Comparison of ENCODE assay signal across 1 cellular context in the genomic region with DNA sequence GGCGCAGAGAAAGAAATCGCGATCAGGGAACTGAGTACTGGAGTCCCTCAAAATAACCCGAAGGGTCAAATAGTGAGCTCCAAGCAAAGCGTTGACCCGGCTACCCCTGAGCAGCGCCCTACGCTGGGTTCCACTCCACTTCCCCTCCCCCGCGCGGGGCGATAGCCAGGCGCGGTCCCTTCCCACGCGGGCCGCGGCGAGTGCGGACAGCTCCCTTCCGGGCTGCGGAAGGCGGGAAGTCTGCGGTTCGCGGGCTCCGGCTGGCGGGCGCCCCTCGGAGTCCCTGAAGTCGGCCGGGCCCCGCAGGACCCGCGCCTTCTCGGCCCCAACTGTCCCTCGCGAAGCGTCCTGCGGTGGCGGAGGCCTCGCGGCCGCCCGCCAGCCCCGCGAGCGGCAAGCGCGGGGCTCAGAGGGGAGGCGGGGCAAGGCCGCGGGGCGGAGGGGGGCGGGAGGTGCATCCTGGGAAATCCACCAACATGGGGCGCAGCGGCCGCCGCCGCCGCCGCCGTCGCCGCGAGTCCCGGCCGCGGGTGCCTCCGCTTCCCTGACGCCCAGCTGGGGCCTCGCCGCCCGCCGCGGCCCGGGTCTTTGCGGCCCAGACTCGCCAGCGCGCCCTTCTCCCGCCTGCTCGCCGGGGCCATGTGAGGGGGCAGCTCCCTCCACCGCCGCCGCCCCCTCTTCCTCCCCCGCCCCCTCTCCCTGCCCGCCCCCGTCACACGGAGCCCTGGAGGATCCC.
TF ChIP-seq lines count a peak whose summit lies in the region.

A gene (plus strand): TSS at position 457 of the 736 bp plus-strand sequence. CDS start 315 bp downstream, outside the sequence.

TF ChIP-seq in HEK293, 187 proteins besides CTCF, POLR2A, EP300 and RAD21 (continued from another document and continues in another):
- TF ChIP-seq, protein P1, sequence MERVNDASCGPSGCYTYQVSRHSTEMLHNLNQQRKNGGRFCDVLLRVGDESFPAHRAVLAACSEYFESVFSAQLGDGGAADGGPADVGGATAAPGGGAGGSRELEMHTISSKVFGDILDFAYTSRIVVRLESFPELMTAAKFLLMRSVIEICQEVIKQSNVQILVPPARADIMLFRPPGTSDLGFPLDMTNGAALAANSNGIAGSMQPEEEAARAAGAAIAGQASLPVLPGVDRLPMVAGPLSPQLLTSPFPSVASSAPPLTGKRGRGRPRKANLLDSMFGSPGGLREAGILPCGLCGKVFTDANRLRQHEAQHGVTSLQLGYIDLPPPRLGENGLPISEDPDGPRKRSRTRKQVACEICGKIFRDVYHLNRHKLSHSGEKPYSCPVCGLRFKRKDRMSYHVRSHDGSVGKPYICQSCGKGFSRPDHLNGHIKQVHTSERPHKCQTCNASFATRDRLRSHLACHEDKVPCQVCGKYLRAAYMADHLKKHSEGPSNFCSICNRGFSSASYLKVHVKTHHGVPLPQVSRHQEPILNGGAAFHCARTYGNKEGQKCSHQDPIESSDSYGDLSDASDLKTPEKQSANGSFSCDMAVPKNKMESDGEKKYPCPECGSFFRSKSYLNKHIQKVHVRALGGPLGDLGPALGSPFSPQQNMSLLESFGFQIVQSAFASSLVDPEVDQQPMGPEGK (tag by site-specific recombination; IDR thresholded peaks at IDR 0.05), result no peak; the same call in 1 of the 2 replicates
- 0 out of 2 replicates have a peak, but pooled peaks have one; percentile 39 for TF ChIP-seq KLF8 (tag by site-specific recombination; IDR thresholded peaks at IDR 0.05)
- no peak for TF ChIP-seq ZNF707 (tag by site-specific recombination; IDR thresholded peaks at IDR 0.05)
- 0 out of 2 replicates have a peak, but pooled peaks have one; percentile 56 for TF ChIP-seq ZSCAN30 (tag by site-specific recombination; IDR thresholded peaks at IDR 0.05)
- TF ChIP-seq ZNF561 (tag by site-specific recombination; IDR thresholded peaks at IDR 0.05; ENCODE audit: borderline replicate concordance), result no peak; the same call in 1 of the 2 replicates
- TF ChIP-seq MYNN (tag by site-specific recombination; IDR thresholded peaks at IDR 0.05; ENCODE audit: borderline replicate concordance), result no peak
- no peak for TF ChIP-seq ZNF16 (tag by site-specific recombination; IDR thresholded peaks at IDR 0.05; ENCODE audit: low read depth)
- TF ChIP-seq ZNF140 (tag by site-specific recombination; IDR thresholded peaks at IDR 0.05), result no peak
- TF ChIP-seq ZNF664 (tag by site-specific recombination; IDR thresholded peaks at IDR 0.05), result no peak
- no peak for TF ChIP-seq ZNF785 (tag by site-specific recombination; IDR thresholded peaks at IDR 0.05)
- TF ChIP-seq ZNF600 (tag by site-specific recombination; IDR thresholded peaks at IDR 0.05), result no peak
- no peak for TF ChIP-seq BCL11A (tag by site-specific recombination; IDR thresholded peaks at IDR 0.05; ENCODE audit: low read depth)
- TF ChIP-seq ZNF404 (tag by site-specific recombination; IDR thresholded peaks at IDR 0.05), result no peak
- TF ChIP-seq ZNF530 (tag by site-specific recombination; IDR thresholded peaks at IDR 0.05; ENCODE audit: low read depth), result no peak
- no peak for TF ChIP-seq ZNF391 (tag by site-specific recombination; IDR thresholded peaks at IDR 0.05; ENCODE audit: borderline replicate concordance, low read depth)
- TF ChIP-seq, protein P2, sequence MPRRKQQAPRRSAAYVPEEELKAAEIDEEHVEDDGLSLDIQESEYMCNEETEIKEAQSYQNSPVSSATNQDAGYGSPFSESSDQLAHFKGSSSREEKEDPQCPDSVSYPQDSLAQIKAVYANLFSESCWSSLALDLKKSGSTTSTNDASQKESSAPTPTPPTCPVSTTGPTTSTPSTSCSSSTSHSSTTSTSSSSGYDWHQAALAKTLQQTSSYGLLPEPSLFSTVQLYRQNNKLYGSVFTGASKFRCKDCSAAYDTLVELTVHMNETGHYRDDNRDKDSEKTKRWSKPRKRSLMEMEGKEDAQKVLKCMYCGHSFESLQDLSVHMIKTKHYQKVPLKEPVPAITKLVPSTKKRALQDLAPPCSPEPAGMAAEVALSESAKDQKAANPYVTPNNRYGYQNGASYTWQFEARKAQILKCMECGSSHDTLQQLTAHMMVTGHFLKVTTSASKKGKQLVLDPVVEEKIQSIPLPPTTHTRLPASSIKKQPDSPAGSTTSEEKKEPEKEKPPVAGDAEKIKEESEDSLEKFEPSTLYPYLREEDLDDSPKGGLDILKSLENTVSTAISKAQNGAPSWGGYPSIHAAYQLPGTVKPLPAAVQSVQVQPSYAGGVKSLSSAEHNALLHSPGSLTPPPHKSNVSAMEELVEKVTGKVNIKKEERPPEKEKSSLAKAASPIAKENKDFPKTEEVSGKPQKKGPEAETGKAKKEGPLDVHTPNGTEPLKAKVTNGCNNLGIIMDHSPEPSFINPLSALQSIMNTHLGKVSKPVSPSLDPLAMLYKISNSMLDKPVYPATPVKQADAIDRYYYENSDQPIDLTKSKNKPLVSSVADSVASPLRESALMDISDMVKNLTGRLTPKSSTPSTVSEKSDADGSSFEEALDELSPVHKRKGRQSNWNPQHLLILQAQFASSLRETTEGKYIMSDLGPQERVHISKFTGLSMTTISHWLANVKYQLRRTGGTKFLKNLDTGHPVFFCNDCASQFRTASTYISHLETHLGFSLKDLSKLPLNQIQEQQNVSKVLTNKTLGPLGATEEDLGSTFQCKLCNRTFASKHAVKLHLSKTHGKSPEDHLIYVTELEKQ (tag by site-specific recombination; IDR thresholded peaks at IDR 0.05; ENCODE audit: borderline replicate concordance), result 0 out of 2 replicates have a peak, but pooled peaks have one; percentile 6
- TF ChIP-seq, protein P3, sequence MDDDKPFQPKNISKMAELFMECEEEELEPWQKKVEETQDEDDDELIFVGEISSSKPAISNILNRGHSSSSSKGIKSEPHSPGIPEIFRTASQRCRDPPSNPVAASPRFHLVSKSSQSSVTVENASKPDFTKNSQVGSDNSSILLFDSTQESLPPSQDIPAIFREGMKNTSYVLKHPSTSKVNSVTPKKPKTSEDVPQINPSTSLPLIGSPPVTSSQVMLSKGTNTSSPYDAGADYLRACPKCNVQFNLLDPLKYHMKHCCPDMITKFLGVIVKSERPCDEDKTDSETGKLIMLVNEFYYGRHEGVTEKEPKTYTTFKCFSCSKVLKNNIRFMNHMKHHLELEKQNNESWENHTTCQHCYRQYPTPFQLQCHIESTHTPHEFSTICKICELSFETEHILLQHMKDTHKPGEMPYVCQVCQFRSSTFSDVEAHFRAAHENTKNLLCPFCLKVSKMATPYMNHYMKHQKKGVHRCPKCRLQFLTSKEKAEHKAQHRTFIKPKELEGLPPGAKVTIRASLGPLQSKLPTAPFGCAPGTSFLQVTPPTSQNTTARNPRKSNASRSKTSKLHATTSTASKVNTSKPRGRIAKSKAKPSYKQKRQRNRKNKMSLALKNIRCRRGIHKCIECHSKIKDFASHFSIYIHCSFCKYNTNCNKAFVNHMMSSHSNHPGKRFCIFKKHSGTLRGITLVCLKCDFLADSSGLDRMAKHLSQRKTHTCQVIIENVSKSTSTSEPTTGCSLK (tag by site-specific recombination; IDR thresholded peaks at IDR 0.05), result no peak
- no peak for TF ChIP-seq ZNF248 (tag by site-specific recombination; IDR thresholded peaks at IDR 0.05)
- no peak for TF ChIP-seq KLF10 (tag by site-specific recombination; IDR thresholded peaks at IDR 0.05)
- no peak for TF ChIP-seq ZNF114 (tag by site-specific recombination; IDR thresholded peaks at IDR 0.05)
- TF ChIP-seq, protein P4, sequence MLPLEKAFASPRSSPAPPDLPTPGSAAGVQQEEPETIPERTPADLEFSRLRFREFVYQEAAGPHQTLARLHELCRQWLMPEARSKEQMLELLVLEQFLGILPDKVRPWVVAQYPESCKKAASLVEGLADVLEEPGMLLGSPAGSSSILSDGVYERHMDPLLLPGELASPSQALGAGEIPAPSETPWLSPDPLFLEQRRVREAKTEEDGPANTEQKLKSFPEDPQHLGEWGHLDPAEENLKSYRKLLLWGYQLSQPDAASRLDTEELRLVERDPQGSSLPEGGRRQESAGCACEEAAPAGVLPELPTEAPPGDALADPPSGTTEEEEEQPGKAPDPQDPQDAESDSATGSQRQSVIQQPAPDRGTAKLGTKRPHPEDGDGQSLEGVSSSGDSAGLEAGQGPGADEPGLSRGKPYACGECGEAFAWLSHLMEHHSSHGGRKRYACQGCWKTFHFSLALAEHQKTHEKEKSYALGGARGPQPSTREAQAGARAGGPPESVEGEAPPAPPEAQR (tag by site-specific recombination; IDR thresholded peaks at IDR 0.05), result no peak
- TF ChIP-seq, protein P5, sequence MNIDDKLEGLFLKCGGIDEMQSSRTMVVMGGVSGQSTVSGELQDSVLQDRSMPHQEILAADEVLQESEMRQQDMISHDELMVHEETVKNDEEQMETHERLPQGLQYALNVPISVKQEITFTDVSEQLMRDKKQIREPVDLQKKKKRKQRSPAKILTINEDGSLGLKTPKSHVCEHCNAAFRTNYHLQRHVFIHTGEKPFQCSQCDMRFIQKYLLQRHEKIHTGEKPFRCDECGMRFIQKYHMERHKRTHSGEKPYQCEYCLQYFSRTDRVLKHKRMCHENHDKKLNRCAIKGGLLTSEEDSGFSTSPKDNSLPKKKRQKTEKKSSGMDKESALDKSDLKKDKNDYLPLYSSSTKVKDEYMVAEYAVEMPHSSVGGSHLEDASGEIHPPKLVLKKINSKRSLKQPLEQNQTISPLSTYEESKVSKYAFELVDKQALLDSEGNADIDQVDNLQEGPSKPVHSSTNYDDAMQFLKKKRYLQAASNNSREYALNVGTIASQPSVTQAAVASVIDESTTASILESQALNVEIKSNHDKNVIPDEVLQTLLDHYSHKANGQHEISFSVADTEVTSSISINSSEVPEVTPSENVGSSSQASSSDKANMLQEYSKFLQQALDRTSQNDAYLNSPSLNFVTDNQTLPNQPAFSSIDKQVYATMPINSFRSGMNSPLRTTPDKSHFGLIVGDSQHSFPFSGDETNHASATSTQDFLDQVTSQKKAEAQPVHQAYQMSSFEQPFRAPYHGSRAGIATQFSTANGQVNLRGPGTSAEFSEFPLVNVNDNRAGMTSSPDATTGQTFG (tag by site-specific recombination; IDR thresholded peaks at IDR 0.05; ENCODE audit: borderline replicate concordance), result no peak
- TF ChIP-seq ZNF549 (tag by site-specific recombination; IDR thresholded peaks at IDR 0.05), result no peak
- TF ChIP-seq ZFP69B (tag by site-specific recombination; IDR thresholded peaks at IDR 0.05), result no peak
- TF ChIP-seq ZNF37A (tag by site-specific recombination; IDR thresholded peaks at IDR 0.05), result no peak
- no peak for TF ChIP-seq ZNF324 (tag by site-specific recombination; IDR thresholded peaks at IDR 0.05)
- TF ChIP-seq ZBTB1 (tag by site-specific recombination; IDR thresholded peaks at IDR 0.05), result no peak
- TF ChIP-seq, protein P6, sequence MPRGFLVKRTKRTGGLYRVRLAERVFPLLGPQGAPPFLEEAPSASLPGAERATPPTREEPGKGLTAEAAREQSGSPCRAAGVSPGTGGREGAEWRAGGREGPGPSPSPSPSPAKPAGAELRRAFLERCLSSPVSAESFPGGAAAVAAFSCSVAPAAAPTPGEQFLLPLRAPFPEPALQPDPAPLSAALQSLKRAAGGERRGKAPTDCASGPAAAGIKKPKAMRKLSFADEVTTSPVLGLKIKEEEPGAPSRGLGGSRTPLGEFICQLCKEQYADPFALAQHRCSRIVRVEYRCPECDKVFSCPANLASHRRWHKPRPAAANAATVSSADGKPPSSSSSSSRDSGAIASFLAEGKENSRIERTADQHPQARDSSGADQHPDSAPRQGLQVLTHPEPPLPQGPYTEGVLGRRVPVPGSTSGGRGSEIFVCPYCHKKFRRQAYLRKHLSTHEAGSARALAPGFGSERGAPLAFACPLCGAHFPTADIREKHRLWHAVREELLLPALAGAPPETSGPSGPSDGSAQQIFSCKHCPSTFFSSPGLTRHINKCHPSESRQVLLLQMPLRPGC (tag by site-specific recombination; IDR thresholded peaks at IDR 0.05), result peak; percentile 24; the same call in 1 of the 2 replicates
- TF ChIP-seq ZNF776 (tag by site-specific recombination; IDR thresholded peaks at IDR 0.05; ENCODE audit: borderline replicate concordance), result no peak
- TF ChIP-seq, protein P7, sequence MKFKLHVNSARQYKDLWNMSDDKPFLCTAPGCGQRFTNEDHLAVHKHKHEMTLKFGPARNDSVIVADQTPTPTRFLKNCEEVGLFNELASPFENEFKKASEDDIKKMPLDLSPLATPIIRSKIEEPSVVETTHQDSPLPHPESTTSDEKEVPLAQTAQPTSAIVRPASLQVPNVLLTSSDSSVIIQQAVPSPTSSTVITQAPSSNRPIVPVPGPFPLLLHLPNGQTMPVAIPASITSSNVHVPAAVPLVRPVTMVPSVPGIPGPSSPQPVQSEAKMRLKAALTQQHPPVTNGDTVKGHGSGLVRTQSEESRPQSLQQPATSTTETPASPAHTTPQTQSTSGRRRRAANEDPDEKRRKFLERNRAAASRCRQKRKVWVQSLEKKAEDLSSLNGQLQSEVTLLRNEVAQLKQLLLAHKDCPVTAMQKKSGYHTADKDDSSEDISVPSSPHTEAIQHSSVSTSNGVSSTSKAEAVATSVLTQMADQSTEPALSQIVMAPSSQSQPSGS (tag by site-specific recombination; IDR thresholded peaks at IDR 0.05; ENCODE audit: low read depth), result no peak
- TF ChIP-seq OSR2 (tag by site-specific recombination; IDR thresholded peaks at IDR 0.05), result no peak
- no peak for TF ChIP-seq ZNF423 (tag by site-specific recombination; IDR thresholded peaks at IDR 0.05)
- no peak for TF ChIP-seq ZNF837 (tag by site-specific recombination; IDR thresholded peaks at IDR 0.05)
- no peak for TF ChIP-seq ZNF670 (tag by site-specific recombination; IDR thresholded peaks at IDR 0.05; ENCODE audit: low read depth)
- no peak for TF ChIP-seq ZNF658 (tag by site-specific recombination; IDR thresholded peaks at IDR 0.05)
- TF ChIP-seq, protein P8, sequence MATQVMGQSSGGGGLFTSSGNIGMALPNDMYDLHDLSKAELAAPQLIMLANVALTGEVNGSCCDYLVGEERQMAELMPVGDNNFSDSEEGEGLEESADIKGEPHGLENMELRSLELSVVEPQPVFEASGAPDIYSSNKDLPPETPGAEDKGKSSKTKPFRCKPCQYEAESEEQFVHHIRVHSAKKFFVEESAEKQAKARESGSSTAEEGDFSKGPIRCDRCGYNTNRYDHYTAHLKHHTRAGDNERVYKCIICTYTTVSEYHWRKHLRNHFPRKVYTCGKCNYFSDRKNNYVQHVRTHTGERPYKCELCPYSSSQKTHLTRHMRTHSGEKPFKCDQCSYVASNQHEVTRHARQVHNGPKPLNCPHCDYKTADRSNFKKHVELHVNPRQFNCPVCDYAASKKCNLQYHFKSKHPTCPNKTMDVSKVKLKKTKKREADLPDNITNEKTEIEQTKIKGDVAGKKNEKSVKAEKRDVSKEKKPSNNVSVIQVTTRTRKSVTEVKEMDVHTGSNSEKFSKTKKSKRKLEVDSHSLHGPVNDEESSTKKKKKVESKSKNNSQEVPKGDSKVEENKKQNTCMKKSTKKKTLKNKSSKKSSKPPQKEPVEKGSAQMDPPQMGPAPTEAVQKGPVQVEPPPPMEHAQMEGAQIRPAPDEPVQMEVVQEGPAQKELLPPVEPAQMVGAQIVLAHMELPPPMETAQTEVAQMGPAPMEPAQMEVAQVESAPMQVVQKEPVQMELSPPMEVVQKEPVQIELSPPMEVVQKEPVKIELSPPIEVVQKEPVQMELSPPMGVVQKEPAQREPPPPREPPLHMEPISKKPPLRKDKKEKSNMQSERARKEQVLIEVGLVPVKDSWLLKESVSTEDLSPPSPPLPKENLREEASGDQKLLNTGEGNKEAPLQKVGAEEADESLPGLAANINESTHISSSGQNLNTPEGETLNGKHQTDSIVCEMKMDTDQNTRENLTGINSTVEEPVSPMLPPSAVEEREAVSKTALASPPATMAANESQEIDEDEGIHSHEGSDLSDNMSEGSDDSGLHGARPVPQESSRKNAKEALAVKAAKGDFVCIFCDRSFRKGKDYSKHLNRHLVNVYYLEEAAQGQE (tag by site-specific recombination; IDR thresholded peaks at IDR 0.05), result peak; percentile 86
